ENCODE assay signal across 14 cellular contexts in genomic region chr10:90227259-90227658, GRCh38.
A peak's percentile ranks its signal among the peaks of the same experiment; 100 is the strongest.
DNase-seq lines count a peak whose midpoint lies in the region; ATAC-seq and TF ChIP-seq lines count a peak whose summit lies in the region.
"Had no signal": no experiment of that assay in that cellular context is flagged by ENCODE, and none has a peak within 500 bp of the region (broad histone marks: within the 10 kb centered on the region; RNA-seq: fewer than 3 reads in every experiment).

No MANE protein-coding gene starts in this region.

- H3K27ac Mint-ChIP-seq in activated T-helper 2 cell treated with anti-CD3 and anti-CD28 coated beads, Interferon-gamma antibody, Interleukin-2, Interleukin-4, amounts not matched to agents 10 μg/mL and 5 μg/mL and 100 μg/mL, durations not matched to agents 14 hours and 24 hours and 36 hours: peak overlapping the region; percentile 12
- H3K27ac Mint-ChIP-seq: activated CD8-positive, alpha-beta memory T cell treated with anti-CD3 and anti-CD28 coated beads, Interleukin-2, amount 10 ng/mL, durations not matched to agents 7 days and 5 days; CD8-positive, alpha-beta T cell had no signal

- DNase-seq in AG09309 (ENCODE audit: low read depth) (peak; percentile 4), HS-27A (ENCODE audit: low read depth) (peak; percentile 29), kidney glomerular epithelial cell (lab: John Stamatoyannopoulos, UW) (peak; percentile 49), HuH-7.5 (ENCODE audit: low spot score) (no peak), G401 (ENCODE audit: low spot score) (no peak)
- peak; percentile 10 for DNase-seq in activated T-helper 2 cell treated with anti-CD3 and anti-CD28 coated beads, Interferon-gamma antibody, Interleukin-2, Interleukin-4, amounts not matched to agents 10 μg/mL and 5 μg/mL and 100 μg/mL, durations not matched to agents 14 hours and 24 hours and 36 hours (ENCODE audit: low spot score)
- DNase-seq: activated CD8-positive, alpha-beta memory T cell treated with anti-CD3 and anti-CD28 coated beads, Interleukin-2, amount 10 ng/mL, durations not matched to agents 7 days and 5 days; CD8-positive, alpha-beta T cell; GOT3; NCI-H187; SIG-M5 had no signal

- no peak overlapping the region for H3K4me3 Mint-ChIP-seq in activated T-helper 2 cell treated with anti-CD3 and anti-CD28 coated beads, Interferon-gamma antibody, Interleukin-2, Interleukin-4, amounts not matched to agents 10 μg/mL and 5 μg/mL and 100 μg/mL, durations not matched to agents 14 hours and 24 hours and 36 hours (ENCODE audit: low read depth)
- H3K4me3 Mint-ChIP-seq: activated CD8-positive, alpha-beta memory T cell treated with anti-CD3 and anti-CD28 coated beads, Interleukin-2, amount 10 ng/mL, durations not matched to agents 7 days and 5 days; CD8-positive, alpha-beta T cell; neural crest cell had no signal

- no peaks in the 10 kb centered on the region for H3K36me3 Mint-ChIP-seq in activated T-helper 2 cell treated with anti-CD3 and anti-CD28 coated beads, Interferon-gamma antibody, Interleukin-2, Interleukin-4, amounts not matched to agents 10 μg/mL and 5 μg/mL and 100 μg/mL, durations not matched to agents 14 hours and 24 hours and 36 hours (ENCODE audit: low read depth)
- H3K36me3 Mint-ChIP-seq: activated CD8-positive, alpha-beta memory T cell treated with anti-CD3 and anti-CD28 coated beads, Interleukin-2, amount 10 ng/mL, durations not matched to agents 7 days and 5 days; CD8-positive, alpha-beta T cell had no signal

- peaks cover 17% of the 10 kb centered on the region for H3K27me3 Mint-ChIP-seq in activated T-helper 2 cell treated with anti-CD3 and anti-CD28 coated beads, Interferon-gamma antibody, Interleukin-2, Interleukin-4, amounts not matched to agents 10 μg/mL and 5 μg/mL and 100 μg/mL, durations not matched to agents 14 hours and 24 hours and 36 hours (ENCODE audit: low read depth)

- TF ChIP-seq CTCF in AG09309 (IDR thresholded peaks at IDR 0.05; ENCODE audit: control insufficient read depth, insufficient read depth, low read depth, low read length, missing control alignments): no peak

- intact Hi-C loops in activated T-helper 2 cell treated with anti-CD3 and anti-CD28 coated beads, Interferon-gamma antibody, Interleukin-2, Interleukin-4, amounts not matched to agents 10 μg/mL and 5 μg/mL and 100 μg/mL, durations not matched to agents 14 hours and 24 hours and 36 hours (cut with micrococcal nuclease): loop anchor here (1.0 to 5.0 kb wide), 5 partner anchors 140 to 975 kb away; partner anchors contain the start of genes LIPA and RPP30

- ATAC-seq in GM19035 (IDR thresholded peaks at IDR 0.05; ENCODE audit: unreplicated experiment) (no peak), HG02840 (IDR thresholded peaks at IDR 0.05; ENCODE audit: low FRiP score, unreplicated experiment) (no peak)
- ATAC-seq: activated CD8-positive, alpha-beta memory T cell treated with anti-CD3 and anti-CD28 coated beads, Interleukin-2, amount 10 ng/mL, durations not matched to agents 7 days and 5 days; CD8-positive, alpha-beta T cell had no signal

- no peak overlapping the region for H3K4me3 ChIP-seq in AG09309 (ENCODE audit: control insufficient read depth, low read depth, low read length)

- peaks cover 27% of the 10 kb centered on the region for H3K9me3 Mint-ChIP-seq in activated T-helper 2 cell treated with anti-CD3 and anti-CD28 coated beads, Interferon-gamma antibody, Interleukin-2, Interleukin-4, amounts not matched to agents 10 μg/mL and 5 μg/mL and 100 μg/mL, durations not matched to agents 14 hours and 24 hours and 36 hours

- in situ Hi-C loops in G401 (cut with HindIII; ENCODE audit: low sequenced_read_pairs): no loop called here

- peaks cover 8% of the 10 kb centered on the region for H3K4me1 Mint-ChIP-seq in activated T-helper 2 cell treated with anti-CD3 and anti-CD28 coated beads, Interferon-gamma antibody, Interleukin-2, Interleukin-4, amounts not matched to agents 10 μg/mL and 5 μg/mL and 100 μg/mL, durations not matched to agents 14 hours and 24 hours and 36 hours (ENCODE audit: low read depth)
- H3K4me1 Mint-ChIP-seq: neural crest cell had no signal

Comparison
In these comparisons a context has a peak if more than half of its experiments do, and no peak if none do; other contexts are left out.
1. DNase-seq: peak in AG09309 (single experiment), HS-27A (single experiment), activated T-helper 2 cell treated with anti-CD3 and anti-CD28 coated beads, Interferon-gamma antibody, Interleukin-2, Interleukin-4, amounts not matched to agents 10 μg/mL and 5 μg/mL and 100 μg/mL, durations not matched to agents 14 hours and 24 hours and 36 hours (single experiment) and kidney glomerular epithelial cell (single experiment); none in HuH-7.5 (single experiment) and G401 (single experiment).